ENCODE assay signal across 7 cellular contexts in the genomic region with DNA sequence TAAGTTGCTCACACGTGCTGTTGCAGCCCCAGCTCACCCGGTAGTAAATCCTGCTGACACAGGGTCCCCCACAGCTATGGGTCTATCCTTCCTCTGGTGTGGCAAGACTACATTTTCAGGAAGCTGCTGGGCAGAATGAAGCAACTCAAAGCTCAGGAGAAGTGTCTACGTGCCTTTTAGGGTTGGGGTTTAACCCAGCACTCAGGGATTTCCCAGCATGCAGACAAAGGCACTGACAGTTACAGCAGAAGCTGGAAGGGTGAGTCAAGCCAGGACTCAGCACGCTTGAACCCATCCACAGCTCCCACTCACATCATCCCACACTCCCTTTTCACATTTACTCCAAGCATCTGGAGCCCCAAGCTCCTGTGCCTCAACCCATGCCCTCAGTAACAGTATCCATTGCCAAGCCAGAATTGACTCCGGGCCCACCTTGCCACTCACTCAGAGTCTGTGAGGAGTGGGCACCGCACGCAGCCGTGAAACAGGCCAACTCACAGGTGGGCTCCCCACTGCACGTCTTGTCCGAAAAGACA. TPM values are rescaled to one million over a fixed set of nuclear protein-coding genes. Genes with fewer than 3 reads are reported as not detected.
DNase-seq lines count a peak whose midpoint lies in the region; ATAC-seq lines count a peak whose summit lies in the region.

No MANE protein-coding gene starts in this region.

- peaks cover 3% of the 10 kb centered on the region for H3K36me3 Mint-ChIP-seq in T-helper 1 cell treated with Interleukin-12 subunit alpha and Interleukin-12 subunit beta and Interleukin-4 antibody, amounts not matched to agents 30 μg/mL and 1 μg/mL, for 36 hours (ENCODE audit: low read depth)

- no peaks in the 10 kb centered on the region for H3K27me3 Mint-ChIP-seq in T-helper 1 cell treated with Interleukin-12 subunit alpha and Interleukin-12 subunit beta and Interleukin-4 antibody, amounts not matched to agents 30 μg/mL and 1 μg/mL, for 36 hours (ENCODE audit: low read depth)

- ATAC-seq in HG02610 (IDR thresholded peaks at IDR 0.05; ENCODE audit: unreplicated experiment) = peak; percentile 61
- no peak for ATAC-seq in GM18909 (IDR thresholded peaks at IDR 0.05; ENCODE audit: poor library complexity, unreplicated experiment)
- no peak for ATAC-seq in GM19351 (IDR thresholded peaks at IDR 0.05; ENCODE audit: unreplicated experiment)

- H3K27ac Mint-ChIP-seq in T-helper 1 cell treated with Interleukin-12 subunit alpha and Interleukin-12 subunit beta and Interleukin-4 antibody, amounts not matched to agents 30 μg/mL and 1 μg/mL, for 36 hours = peak overlapping the region; percentile 98

- peaks cover 47% of the 10 kb centered on the region for H3K4me1 Mint-ChIP-seq in T-helper 1 cell treated with Interleukin-12 subunit alpha and Interleukin-12 subunit beta and Interleukin-4 antibody, amounts not matched to agents 30 μg/mL and 1 μg/mL, for 36 hours (ENCODE audit: low read depth)

- DNase-seq in cardiac septum (ENCODE audit: low spot score) (peak; percentile 85), NCI-H2029 (lab: John Stamatoyannopoulos, UW) (no peak)
- peak; percentile 9 to 16 for DNase-seq in stimulated activated CD4-positive, alpha-beta T cell treated with anti-CD3 and anti-CD28 coated beads, Interleukin-4, amount 100 ng/mL, for 4 hours

- H3K9me3 Mint-ChIP-seq in T-helper 1 cell treated with Interleukin-12 subunit alpha and Interleukin-12 subunit beta and Interleukin-4 antibody, amounts not matched to agents 30 μg/mL and 1 μg/mL, for 36 hours = no peaks in the 10 kb centered on the region

- H3K4me3 Mint-ChIP-seq in T-helper 1 cell treated with Interleukin-12 subunit alpha and Interleukin-12 subunit beta and Interleukin-4 antibody, amounts not matched to agents 30 μg/mL and 1 μg/mL, for 36 hours = peak overlapping the region; percentile 70

- intact Hi-C loops in cardiac septum (cut with DNase I) = loop anchor here (5.0 kb wide), 1 partner anchor 54 kb away; no protein-coding TSS in a partner anchor

RNA-seq across cellular contexts. Expression of gene ZFP36L1, which starts 59.7 kb away (rescaled TPM):
- 69.2 TPM for total RNA-seq in cardiac septum
